Comparison of ENCODE assay signal across 9 cellular contexts in genomic region chr18:68714707-68715496, GRCh38. TPM values are rescaled to one million over a fixed set of nuclear protein-coding genes. Genes with fewer than 3 reads are reported as not detected.
DNase-seq lines count a peak whose midpoint lies in the region; ATAC-seq, FAIRE-seq and TF ChIP-seq lines count a peak whose summit lies in the region.
"Had no signal": no experiment of that assay in that cellular context is flagged by ENCODE, and none has a peak within 500 bp of the region (broad histone marks: within the 10 kb centered on the region; RNA-seq: fewer than 3 reads in every experiment).

A gene with protein sequence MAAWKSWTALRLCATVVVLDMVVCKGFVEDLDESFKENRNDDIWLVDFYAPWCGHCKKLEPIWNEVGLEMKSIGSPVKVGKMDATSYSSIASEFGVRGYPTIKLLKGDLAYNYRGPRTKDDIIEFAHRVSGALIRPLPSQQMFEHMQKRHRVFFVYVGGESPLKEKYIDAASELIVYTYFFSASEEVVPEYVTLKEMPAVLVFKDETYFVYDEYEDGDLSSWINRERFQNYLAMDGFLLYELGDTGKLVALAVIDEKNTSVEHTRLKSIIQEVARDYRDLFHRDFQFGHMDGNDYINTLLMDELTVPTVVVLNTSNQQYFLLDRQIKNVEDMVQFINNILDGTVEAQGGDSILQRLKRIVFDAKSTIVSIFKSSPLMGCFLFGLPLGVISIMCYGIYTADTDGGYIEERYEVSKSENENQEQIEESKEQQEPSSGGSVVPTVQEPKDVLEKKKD (minus strand): TSS chr18:68715108. CDS start chr18:68714981, 127 bp downstream.

- H3K79me2 ChIP-seq in keratinocyte (ENCODE audit: control insufficient read depth, insufficient read depth, low read length), result peaks cover 29% of the 10 kb centered on the region

- peak within 1 kb of the TSS; percentile 84 to 99 (median 97) for H3K4me3 ChIP-seq in keratinocyte (ENCODE audit: control insufficient read depth in 2 of 3, extremely low read depth in 1 of 3, insufficient read depth in 2 of 3, low read depth in 1 of 3, low read length in 3 of 3)

- TF ChIP-seq CTCF in AG09319 (IDR thresholded peaks at IDR 0.05; ENCODE audit: low read depth, low read length), result no peak
- TF ChIP-seq CTCF in keratinocyte (optimal IDR thresholded peaks at IDR 0.05 in 1 of 3, IDR thresholded peaks at IDR 0.05 in 1 of 3, conservative IDR thresholded peaks at IDR 0.05 in 1 of 3; ENCODE audit: extremely low read depth in 1 of 3, insufficient read depth in 2 of 3, low read length in 3 of 3), result no peak

- H3K4me2 ChIP-seq in keratinocyte (ENCODE audit: control insufficient read depth, extremely low read depth, insufficient read depth, low read depth, low read length), result peak within 1 kb of the TSS; percentile 75

- H2AFZ ChIP-seq in keratinocyte (ENCODE audit: control insufficient read depth, low read length), result peak within 1 kb of the TSS; percentile 96

- no peaks in the 10 kb centered on the region for H3K9me3 ChIP-seq in keratinocyte (ENCODE audit: control insufficient read depth, low read depth, low read length)

- dilution Hi-C loops in keratinocyte (cut with MboI; ENCODE audit: extremely low pct_ligation_motif_present, low sequenced_read_pairs), result no loop called here

- H3K27me3 ChIP-seq in keratinocyte (ENCODE audit: control insufficient read depth, extremely low read depth, insufficient read depth, low read length), result no peaks in the 10 kb centered on the region

- H3K36me3 ChIP-seq in keratinocyte (ENCODE audit: control insufficient read depth in 2 of 2, extremely low read depth in 1 of 2, insufficient read depth in 2 of 2, low read length in 2 of 2), result peaks cover 11% of the 10 kb centered on the region in 2 experiments

- peak within 1 kb of the TSS; percentile 80 for H3K27ac ChIP-seq in keratinocyte (ENCODE audit: control insufficient read depth, insufficient read depth, low read length)

- H3K9me1 ChIP-seq in keratinocyte (ENCODE audit: control insufficient read depth, extremely low read depth, insufficient read depth, low read length), result no peaks in the 10 kb centered on the region

- no peaks in the 10 kb centered on the region for H4K20me1 ChIP-seq in keratinocyte (ENCODE audit: control insufficient read depth, extremely low read depth, insufficient read depth, low read length)

- FAIRE-seq in keratinocyte (lab: Jason Lieb, UNC), result peak; percentile 73
- FAIRE-seq: colon had no signal

- ATAC-seq in GM19035 (IDR thresholded peaks at IDR 0.05; ENCODE audit: unreplicated experiment) (peak; percentile 96), HG03354 (IDR thresholded peaks at IDR 0.05; ENCODE audit: poor library complexity, severe bottlenecking, unreplicated experiment) (peak; percentile 97)
- peak; percentile 96 to 97 for ATAC-seq in activated CD4-positive, CD25-positive, alpha-beta regulatory T cell treated with anti-CD3 and anti-CD28 coated beads, Interleukin-2, amount 50 U/mL, for 24 hours

- H3K9ac ChIP-seq in keratinocyte (ENCODE audit: control insufficient read depth, extremely low read depth, insufficient read depth, low read length), result peak within 1 kb of the TSS; percentile 88

- H3K4me1 ChIP-seq in keratinocyte (ENCODE audit: control insufficient read depth, extremely low read depth, insufficient read depth, low read length), result peaks cover 6% of the 10 kb centered on the region

- peak; percentile 82 for DNase-seq in AG09319 (ENCODE audit: extremely low read depth, low read depth)
- peak; percentile 91 for DNase-seq in NCI-H446 treated with DMSO at 0.1 percent for 48 hours (lab: John Stamatoyannopoulos, UW)
- DNase-seq in cerebellar cortex (ENCODE audit: low spot score), result peak; percentile 91
- DNase-seq in keratinocyte (ENCODE audit: low read depth, low spot score), result peak; percentile 38
- DNase-seq in stimulated activated CD4-positive, alpha-beta T cell treated with anti-CD3 and anti-CD28 coated beads, Interleukin-15, amount 100 ng/mL, for 1 hour (ENCODE audit: low read depth in 1 of 2, low spot score in 1 of 2), result peak; percentile 80 to 86

RNA-seq across cellular contexts. Expression of the gene that starts here (rescaled TPM):
- 29.8 to 55.5 TPM (median 35.1 TPM) in 3 replicates for polyA plus RNA-seq in keratinocyte
- polyA plus RNA-seq in keratinocyte (2011; ENCODE audit: low read depth), result 76.4 TPM
- 7.1 and 17.0 TPM in 2 replicates for polyA plus RNA-seq in keratinocyte (2011; cell fraction: cytosol; rRNA removed)
- 57.6 and 74.4 TPM in 2 replicates for polyA plus RNA-seq in keratinocyte (2011; cell fraction: nucleus; rRNA removed)
- polyA plus RNA-seq in keratinocyte (2012; ENCODE audit: low replicate concordance), result 15.4 and 27.2 TPM in 2 replicates
- polyA minus RNA-seq in keratinocyte, result 27.4 to 59.6 TPM (median 30.7 TPM) in 3 replicates
- polyA minus RNA-seq in keratinocyte (2011; cell fraction: cytosol; rRNA and poly(A)+ RNA removed), result 25.3 TPM
- 66.5 and 119 TPM in 2 replicates for polyA minus RNA-seq in keratinocyte (2011; cell fraction: nucleus; rRNA and poly(A)+ RNA removed)

Comparison
In these comparisons a context has a peak if more than half of its experiments do, and no peak if none do; other contexts are left out.
1. Peak in every context shown above with its lines: DNase-seq, ATAC-seq, H3K4me3 ChIP-seq and H3K27ac ChIP-seq.
2. DNase-seq: peak in every context shown above with its lines; median percentile 91 in NCI-H446 treated with DMSO at 0.1 percent for 48 hours; 91 in cerebellar cortex; 83 in stimulated activated CD4-positive, alpha-beta T cell treated with anti-CD3 and anti-CD28 coated beads, Interleukin-15, amount 100 ng/mL, for 1 hour; 82 in AG09319; 38 in keratinocyte.